In the genomic region with DNA sequence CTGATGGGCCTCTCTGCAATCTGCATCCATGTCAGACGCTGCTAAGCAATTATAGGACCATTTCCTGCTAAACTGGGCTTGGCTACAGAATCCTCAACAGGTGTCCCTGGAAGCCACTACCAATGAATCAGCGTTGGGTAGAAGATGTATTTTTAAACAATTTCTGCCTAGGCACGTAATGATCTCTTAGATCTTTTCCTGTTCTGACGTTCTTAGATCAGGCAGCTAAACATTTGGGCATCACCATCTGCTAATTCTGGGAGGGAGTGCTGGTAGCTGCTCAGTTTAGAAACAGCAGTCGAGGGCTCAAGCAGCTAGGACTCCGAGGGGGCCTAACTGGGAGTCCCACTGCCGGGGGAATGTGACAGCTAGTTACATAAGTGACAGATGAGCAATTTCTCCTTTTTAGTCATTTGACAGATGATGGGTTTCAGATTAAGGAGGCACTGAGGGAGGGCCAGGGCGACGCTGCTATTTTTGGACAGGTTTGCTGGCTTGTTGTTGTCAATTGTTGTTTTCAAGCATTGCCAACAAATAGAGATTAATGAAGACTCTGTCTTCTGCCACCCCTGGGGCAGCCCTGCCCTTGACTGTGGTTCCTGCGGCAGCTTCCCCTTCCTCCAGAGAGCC, we compare ENCODE assay signal across 11 cellular contexts.
DNase-seq lines count a peak whose midpoint lies in the region; ATAC-seq lines count a peak whose summit lies in the region.
"Had no signal": no experiment of that assay in that cellular context is flagged by ENCODE, and none has a peak within 500 bp of the region (broad histone marks: within the 10 kb centered on the region; RNA-seq: fewer than 3 reads in every experiment).

No MANE protein-coding gene starts in this region.

- ATAC-seq in GM18873 (IDR thresholded peaks at IDR 0.05; ENCODE audit: low FRiP score, unreplicated experiment) (peak; percentile 92), HG02623 (IDR thresholded peaks at IDR 0.05; ENCODE audit: unreplicated experiment) (peak; percentile 77)
- ATAC-seq: PC-3 had no signal

- DNase-seq in NCI-H1694 treated with DMSO at 0.1 percent for 48 hours (lab: John Stamatoyannopoulos, UW) (peak; percentile 86), occipital lobe (lab: John Stamatoyannopoulos, UW) (peak; percentile 35), NOMO-1 (lab: John Stamatoyannopoulos, UW; ENCODE audit: unreplicated experiment in 2 of 2) (no peak), retina (no peak), GM03348 (ENCODE audit: low spot score) (no peak), NCI-H774 (lab: John Stamatoyannopoulos, UW) (no peak)
- DNase-seq: activated CD4-positive, alpha-beta memory T cell treated with anti-CD3 and anti-CD28 coated beads, Interleukin-2, amount 10 ng/mL, durations not matched to agents 7 days and 5 days; cortex of kidney; PC-3 had no signal

Comparison
In these comparisons a context has a peak if more than half of its experiments do, and no peak if none do; other contexts are left out.
1. DNase-seq: peak in NCI-H1694 treated with DMSO at 0.1 percent for 48 hours (single experiment) and occipital lobe (single experiment); none in NOMO-1 (0 of 2), retina (single experiment), GM03348 (single experiment) and NCI-H774 (single experiment).